8 cellular contexts compared by ENCODE assay signal in genomic region chr10:99845837-99846382, GRCh38.
DNase-seq lines count a peak whose midpoint lies in the region; ATAC-seq lines count a peak whose summit lies in the region.

No MANE protein-coding gene starts in this region.

- H3K27ac ChIP-seq in effector memory CD4-positive, alpha-beta T cell (ENCODE audit: insufficient read depth, low read length, poor library complexity, severe bottlenecking), result no peak overlapping the region
- H3K27ac ChIP-seq in mesenchymal stem cell (ENCODE audit: low read length, poor library complexity, severe bottlenecking), result no peak overlapping the region

- H3K27me3 Mint-ChIP-seq in activated CD4-positive, alpha-beta memory T cell treated with anti-CD3 and anti-CD28 coated beads, Interleukin-2, amount 10 ng/mL, durations not matched to agents 7 days and 5 days, result no peaks in the 10 kb centered on the region

- no peaks in the 10 kb centered on the region for H3K9me3 Mint-ChIP-seq in activated CD4-positive, alpha-beta memory T cell treated with anti-CD3 and anti-CD28 coated beads, Interleukin-2, amount 10 ng/mL, durations not matched to agents 7 days and 5 days

- H3K9ac ChIP-seq in mesenchymal stem cell (ENCODE audit: low read length), result peak overlapping the region; percentile 79

- H3K4me3 ChIP-seq in effector memory CD4-positive, alpha-beta T cell (ENCODE audit: insufficient read depth, low read depth, low read length, poor library complexity, severe bottlenecking), result peak overlapping the region; percentile 11
- peak overlapping the region in 1 of 2 experiments; percentile 63 for H3K4me3 ChIP-seq in mesenchymal stem cell (ENCODE audit: insufficient read depth in 1 of 2, low read depth in 1 of 2, low read length in 2 of 2)

- H3K4me3 Mint-ChIP-seq in activated CD4-positive, alpha-beta memory T cell treated with anti-CD3 and anti-CD28 coated beads, Interleukin-2, amount 10 ng/mL, durations not matched to agents 7 days and 5 days, result peak overlapping the region; percentile 11

- no peak overlapping the region for H2BK120ac ChIP-seq in mesenchymal stem cell (ENCODE audit: low read depth, low read length)

- POLR2A ChIA-PET in activated CD4-positive, alpha-beta memory T cell treated with anti-CD3 and anti-CD28 coated beads, Interleukin-2, amount 10 ng/mL, durations not matched to agents 7 days and 5 days (lab: Charles Lee), result interaction anchor here (1.0 to 2.1 kb wide), 2 partner anchors 163 to 200 kb away, joined by 7 to 9 read pairs; partner anchors contain the start of gene DNMBP

- H4K91ac ChIP-seq in mesenchymal stem cell (ENCODE audit: low read length), result peak overlapping the region; percentile 25

- H3K23ac ChIP-seq in mesenchymal stem cell (ENCODE audit: low read length in 2 of 2), result no peak overlapping the region

- H3K27ac Mint-ChIP-seq in activated CD4-positive, alpha-beta memory T cell treated with anti-CD3 and anti-CD28 coated beads, Interleukin-2, amount 10 ng/mL, durations not matched to agents 7 days and 5 days, result no peak overlapping the region

- peak overlapping the region in 1 of 2 experiments; percentile 24 for H3K4ac ChIP-seq in mesenchymal stem cell (ENCODE audit: low read depth in 1 of 2, low read length in 2 of 2)

- H3K9me3 ChIP-seq in effector memory CD4-positive, alpha-beta T cell (ENCODE audit: control insufficient read depth, low read length), result no peaks in the 10 kb centered on the region
- H3K9me3 ChIP-seq in mesenchymal stem cell (ENCODE audit: control insufficient read depth, low read length), result no peaks in the 10 kb centered on the region

- peak; percentile 59 for ATAC-seq in HG03460 (IDR thresholded peaks at IDR 0.05; ENCODE audit: unreplicated experiment)

- no peak overlapping the region for H2AK5ac ChIP-seq in mesenchymal stem cell (ENCODE audit: low read length, severe bottlenecking)

- H2AFZ ChIP-seq in mesenchymal stem cell (ENCODE audit: low read depth, low read length), result no peak overlapping the region

- no peak overlapping the region for H2BK5ac ChIP-seq in mesenchymal stem cell (ENCODE audit: low read depth, low read length, poor library complexity, severe bottlenecking)

- H3K36me3 Mint-ChIP-seq in activated CD4-positive, alpha-beta memory T cell treated with anti-CD3 and anti-CD28 coated beads, Interleukin-2, amount 10 ng/mL, durations not matched to agents 7 days and 5 days (ENCODE audit: low read depth), result no peaks in the 10 kb centered on the region

- no peak overlapping the region for H2BK15ac ChIP-seq in mesenchymal stem cell (ENCODE audit: low read depth, poor library complexity, severe bottlenecking)

- peak; percentile 39 for DNase-seq in NK-92 treated with Interleukin-12 subunit alpha and Interleukin-12 subunit beta, amount 100 ng/mL, for 24 hours (lab: John Stamatoyannopoulos, UW)
- DNase-seq in NK-92 (lab: John Stamatoyannopoulos, UW; ENCODE audit: unreplicated experiment), result no peak
- peak; percentile 46 for DNase-seq in NCI-H82 treated with DMSO at 0.1 percent for 48 hours (lab: John Stamatoyannopoulos, UW; ENCODE audit: unreplicated experiment)
- DNase-seq in activated CD4-positive, alpha-beta memory T cell treated with anti-CD3 and anti-CD28 coated beads, Interleukin-2, amount 10 ng/mL, durations not matched to agents 7 days and 5 days, result peak; percentile 75
- DNase-seq in effector memory CD4-positive, alpha-beta T cell, result peak; percentile 31 to 63 (median 32)
- DNase-seq in mesenchymal stem cell, result peak; percentile 93
- DNase-seq in stimulated activated CD8-positive, alpha-beta memory T cell treated with anti-CD3 and anti-CD28 coated beads, Interleukin-15, amount 100 ng/mL, for 1 hour (ENCODE audit: low read depth), result peak; percentile 37

- no peaks in the 10 kb centered on the region for H3K79me1 ChIP-seq in mesenchymal stem cell (replicated peaks; ENCODE audit: low read length, poor library complexity, severe bottlenecking)

- H3K36me3 ChIP-seq in effector memory CD4-positive, alpha-beta T cell (ENCODE audit: control insufficient read depth, insufficient read depth, low read length), result no peaks in the 10 kb centered on the region
- H3K36me3 ChIP-seq in mesenchymal stem cell (ENCODE audit: control insufficient read depth in 1 of 2, insufficient read depth in 2 of 2, low read depth in 1 of 2, low read length in 2 of 2), result peaks cover 0 to 29% of the 10 kb centered on the region in 2 experiments

- no peaks in the 10 kb centered on the region for H3K27me3 ChIP-seq in effector memory CD4-positive, alpha-beta T cell (replicated peaks; ENCODE audit: control insufficient read depth, insufficient read depth, low read length, poor library complexity, severe bottlenecking)
- H3K27me3 ChIP-seq in mesenchymal stem cell (ENCODE audit: control insufficient read depth in 1 of 2, insufficient read depth in 1 of 2, low read length in 2 of 2), result no peaks in the 10 kb centered on the region

- H3K4me1 ChIP-seq in effector memory CD4-positive, alpha-beta T cell (ENCODE audit: control insufficient read depth, insufficient read depth, low read length, poor library complexity, severe bottlenecking), result peaks cover 4% of the 10 kb centered on the region
- peaks cover 2% of the 10 kb centered on the region for H3K4me1 ChIP-seq in mesenchymal stem cell (ENCODE audit: control insufficient read depth, insufficient read depth, low read depth, low read length)

- H3K18ac ChIP-seq in mesenchymal stem cell (ENCODE audit: low read depth in 1 of 2, low read length in 2 of 2), result peak overlapping the region in 1 of 2 experiments; percentile 28

- H3K14ac ChIP-seq in mesenchymal stem cell (ENCODE audit: low read length in 2 of 2), result no peak overlapping the region

- peak overlapping the region; percentile 23 to 92 for H2BK12ac ChIP-seq in mesenchymal stem cell (ENCODE audit: low read length in 2 of 2)

- peaks cover 9% of the 10 kb centered on the region for H3K4me1 Mint-ChIP-seq in activated CD4-positive, alpha-beta memory T cell treated with anti-CD3 and anti-CD28 coated beads, Interleukin-2, amount 10 ng/mL, durations not matched to agents 7 days and 5 days

- 27% methylated on average over 12 of the region's 18 CpGs for WGBS in mesenchymal stem cell

- CTCF ChIA-PET in activated CD4-positive, alpha-beta memory T cell treated with anti-CD3 and anti-CD28 coated beads, Interleukin-2, amount 10 ng/mL, durations not matched to agents 7 days and 5 days (lab: Charles Lee), result interaction anchor here (0.7 to 12.7 kb wide), 38 partner anchors 9 to 410 kb away, joined by 3 to 163 read pairs (median 4); partner anchors contain the start of gene DNMBP

- H3K4me2 ChIP-seq in mesenchymal stem cell (ENCODE audit: low read length, poor library complexity, severe bottlenecking), result peak overlapping the region; percentile 55

- H4K8ac ChIP-seq in mesenchymal stem cell (ENCODE audit: low read length), result peak overlapping the region; percentile 80
